In the genomic region with DNA sequence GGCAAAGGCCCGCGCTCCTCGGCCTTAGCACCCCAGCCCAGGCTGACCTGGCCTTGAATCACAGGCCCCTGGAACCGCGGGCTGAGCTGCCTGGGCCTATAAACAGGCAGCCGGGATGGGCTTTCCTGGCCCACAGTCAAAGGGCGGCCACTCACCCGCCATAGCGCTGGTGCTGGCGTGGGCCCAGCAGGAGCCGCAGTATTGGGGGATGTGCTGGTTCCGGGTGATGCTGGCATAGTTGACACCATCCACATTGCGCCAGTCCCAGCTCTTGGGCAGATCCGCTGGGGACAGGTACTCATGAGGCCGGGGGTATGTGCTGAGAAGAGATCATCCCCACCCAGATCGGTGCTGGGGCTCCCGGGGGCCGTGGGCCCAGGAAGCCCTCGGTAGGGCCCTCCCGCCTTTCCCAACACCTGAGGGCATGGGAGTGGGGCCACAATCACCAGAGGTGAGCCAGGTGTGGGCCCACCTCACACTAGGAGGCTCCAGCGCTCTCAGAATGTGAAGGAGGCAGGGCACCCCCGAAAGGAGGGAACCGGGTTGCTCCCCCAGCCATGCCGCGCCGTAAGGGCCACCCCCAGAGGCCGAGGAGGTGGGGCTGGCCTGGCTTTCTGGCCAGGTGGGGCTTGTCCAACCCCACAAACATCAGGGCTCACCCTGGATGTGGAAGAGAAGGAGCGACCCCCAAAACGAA, we compare ENCODE assay signal across 8 cellular contexts. TPM values are rescaled to one million over a fixed set of nuclear protein-coding genes. Genes with fewer than 3 reads are reported as not detected.
DNase-seq lines count a peak whose midpoint lies in the region; ATAC-seq and TF ChIP-seq lines count a peak whose summit lies in the region.

No MANE protein-coding gene starts in this region.

- H3K36me3 ChIP-seq in hepatocyte (replicated peaks; ENCODE audit: insufficient read depth, low read depth) = no peaks in the 10 kb centered on the region

- no peak for DNase-seq in T-helper 2 cell treated with Interferon-gamma antibody and Interleukin-4, amounts not matched to agents 5 μg/mL and 100 μg/mL, for 36 hours (ENCODE audit: low spot score)
- DNase-seq in T-helper 2 cell (no peak), hepatocyte (ENCODE audit: low spot score) (no peak), medulla oblongata (ENCODE audit: extremely low spot score) (no peak)
- peak; percentile 34 for DNase-seq in stimulated activated CD8-positive, alpha-beta memory T cell treated with anti-CD3 and anti-CD28 coated beads, Interleukin-4, amount 100 ng/mL, for 48 hours

- H3K27ac Mint-ChIP-seq in T-helper 2 cell treated with Interferon-gamma antibody and Interleukin-4, amounts not matched to agents 5 μg/mL and 100 μg/mL, for 36 hours = peak overlapping the region; percentile 72
- peak overlapping the region; percentile 66 for H3K27ac Mint-ChIP-seq in activated naive CD8-positive, alpha-beta T cell

- H4K20me1 ChIP-seq in hepatocyte (ENCODE audit: insufficient read depth, poor library complexity, severe bottlenecking) = no peaks in the 10 kb centered on the region

- H3K27me3 ChIP-seq in hepatocyte = no peaks in the 10 kb centered on the region

- H3K4me3 ChIP-seq in hepatocyte = peak overlapping the region; percentile 42

- peak overlapping the region; percentile 23 for H3K27ac ChIP-seq in hepatocyte

- H3K36me3 Mint-ChIP-seq in T-helper 2 cell treated with Interferon-gamma antibody and Interleukin-4, amounts not matched to agents 5 μg/mL and 100 μg/mL, for 36 hours (ENCODE audit: low read depth) = peaks cover 22% of the 10 kb centered on the region
- no peaks in the 10 kb centered on the region for H3K36me3 Mint-ChIP-seq in activated naive CD8-positive, alpha-beta T cell

- H3K4me2 ChIP-seq in hepatocyte = peak overlapping the region; percentile 98

- peaks cover 40% of the 10 kb centered on the region for H3K4me1 Mint-ChIP-seq in T-helper 2 cell treated with Interferon-gamma antibody and Interleukin-4, amounts not matched to agents 5 μg/mL and 100 μg/mL, for 36 hours (ENCODE audit: low read depth)
- peaks cover 37% of the 10 kb centered on the region for H3K4me1 Mint-ChIP-seq in activated naive CD8-positive, alpha-beta T cell (ENCODE audit: low read depth)

- WGBS in hepatocyte (ENCODE audit: low lambda C conversion rate, missing lambda C conversion rate) = 72% methylated on average over 28 of the region's 29 CpGs

- TF ChIP-seq CTCF in hepatocyte (IDR thresholded peaks at IDR 0.05; ENCODE audit: poor library complexity) = no peak

- no peaks in the 10 kb centered on the region for H3K9me3 Mint-ChIP-seq in T-helper 2 cell treated with Interferon-gamma antibody and Interleukin-4, amounts not matched to agents 5 μg/mL and 100 μg/mL, for 36 hours
- H3K9me3 Mint-ChIP-seq in activated naive CD8-positive, alpha-beta T cell (ENCODE audit: low read depth) = no peaks in the 10 kb centered on the region

- H2AFZ ChIP-seq in hepatocyte = peak overlapping the region; percentile 64

- no peaks in the 10 kb centered on the region for H3K9me3 ChIP-seq in hepatocyte (ENCODE audit: low read depth)

- no peaks in the 10 kb centered on the region for H3K9me2 ChIP-seq in hepatocyte (replicated peaks; ENCODE audit: insufficient read depth)

- no peaks in the 10 kb centered on the region for H3K27me3 Mint-ChIP-seq in T-helper 2 cell treated with Interferon-gamma antibody and Interleukin-4, amounts not matched to agents 5 μg/mL and 100 μg/mL, for 36 hours (ENCODE audit: low read depth)
- no peaks in the 10 kb centered on the region for H3K27me3 Mint-ChIP-seq in activated naive CD8-positive, alpha-beta T cell

- H3K4me1 ChIP-seq in hepatocyte (ENCODE audit: insufficient read depth) = peaks cover 15% of the 10 kb centered on the region

- peaks cover 12% of the 10 kb centered on the region for H3K79me2 ChIP-seq in hepatocyte

- ATAC-seq in HG02623 (IDR thresholded peaks at IDR 0.05; ENCODE audit: unreplicated experiment) = no peak
- ATAC-seq in HG02678 (IDR thresholded peaks at IDR 0.05; ENCODE audit: unreplicated experiment) = no peak

- peak overlapping the region; percentile 90 for H3K4me3 Mint-ChIP-seq in T-helper 2 cell treated with Interferon-gamma antibody and Interleukin-4, amounts not matched to agents 5 μg/mL and 100 μg/mL, for 36 hours
- peak overlapping the region; percentile 74 for H3K4me3 Mint-ChIP-seq in activated naive CD8-positive, alpha-beta T cell

RNA-seq across cellular contexts. Expression of a gene that starts 0.7 kb away (rescaled TPM):
- 123 and 161 TPM in 2 replicates for total RNA-seq in hepatocyte
- polyA plus RNA-seq in hepatocyte = 5.0 and 7.1 TPM in 2 replicates

RNA-seq across cellular contexts. Expression of a gene that starts 12.9 kb away (rescaled TPM):
- 0.04 and 0.10 TPM in 2 replicates for total RNA-seq in hepatocyte
- polyA plus RNA-seq in hepatocyte = 0.05 TPM in 1 of 2 replicates, not detected in the other

RNA-seq across cellular contexts. Expression of a gene that starts 25.3 kb away (rescaled TPM):
- total RNA-seq in hepatocyte = 41.7 and 48.3 TPM in 2 replicates
- 64.0 and 77.7 TPM in 2 replicates for polyA plus RNA-seq in hepatocyte

RNA-seq across cellular contexts. Expression of a gene that starts 25.8 kb away (rescaled TPM):
- 32.2 and 32.9 TPM in 2 replicates for total RNA-seq in hepatocyte
- 217 and 227 TPM in 2 replicates for polyA plus RNA-seq in hepatocyte

RNA-seq across cellular contexts. Expression of a gene that starts 36.3 kb away (rescaled TPM):
- total RNA-seq in hepatocyte = 70.3 and 75.7 TPM in 2 replicates
- polyA plus RNA-seq in hepatocyte = 33.0 and 38.2 TPM in 2 replicates
